13 cellular contexts compared by ENCODE assay signal in the genomic region with DNA sequence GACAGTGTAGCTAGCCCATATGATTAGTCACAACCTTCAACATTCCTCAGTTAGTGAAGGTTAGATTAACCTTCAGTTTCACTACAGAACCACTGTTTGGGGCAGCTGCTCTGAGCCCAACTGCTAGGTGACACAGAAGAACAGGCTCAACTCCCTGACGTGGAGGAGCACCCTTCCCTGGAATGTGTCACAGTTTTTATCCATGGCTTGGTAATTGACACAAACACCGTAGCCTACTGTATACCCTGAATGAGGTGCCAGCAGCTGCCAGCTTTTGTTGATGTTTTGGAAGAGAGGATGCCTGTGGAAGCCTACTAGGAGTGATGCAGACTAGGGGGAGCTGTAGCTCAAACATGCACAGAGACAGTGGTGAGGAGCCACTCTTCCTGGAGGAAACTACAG. TPM values are rescaled to one million over a fixed set of nuclear protein-coding genes. Genes with fewer than 3 reads are reported as not detected.
DNase-seq lines count a peak whose midpoint lies in the region; TF ChIP-seq lines count a peak whose summit lies in the region.
"Had no signal": no experiment of that assay in that cellular context is flagged by ENCODE, and none has a peak within 500 bp of the region (broad histone marks: within the 10 kb centered on the region; RNA-seq: fewer than 3 reads in every experiment).

No MANE protein-coding gene starts in this region.

- no peaks in the 10 kb centered on the region for H3K36me3 ChIP-seq in MG63
- no peaks in the 10 kb centered on the region for H3K36me3 ChIP-seq in mammary epithelial cell (ENCODE audit: insufficient read depth, low read length)

- DNase-seq in Caki2 (ENCODE audit: low read depth) (peak; percentile 19), MG63 (peak; percentile 16), mammary epithelial cell (no peak), midbrain (lab: John Stamatoyannopoulos, UW) (peak; percentile 10), mesothelial cell of epicardium (ENCODE audit: low spot score in 2 of 2, unreplicated experiment in 2 of 2) (no peak), RPMI8226 (no peak), erythroblast (lab: John Stamatoyannopoulos, UW) (no peak)
- DNase-seq in activated effector memory CD4-positive, alpha-beta T cell treated with anti-CD3 and anti-CD28 coated beads, Interleukin-2, amount 50 U/mL, for 16 hours: no peak
- DNase-seq: activated CD8-positive, alpha-beta memory T cell treated with anti-CD3 and anti-CD28 coated beads, Interleukin-2, amount 10 ng/mL, durations not matched to agents 7 days and 5 days; CD4-positive, CD25-positive, alpha-beta regulatory T cell; effector CD4-positive, alpha-beta T cell; NCI-H187 treated with DMSO at 0.1 percent for 48 hours had no signal

- H3K36me3 Mint-ChIP-seq in mesothelial cell of epicardium: no peaks in the 10 kb centered on the region
- H3K36me3 Mint-ChIP-seq: activated CD8-positive, alpha-beta memory T cell treated with anti-CD3 and anti-CD28 coated beads, Interleukin-2, amount 10 ng/mL, durations not matched to agents 7 days and 5 days; CD4-positive, CD25-positive, alpha-beta regulatory T cell had no signal

- dilution Hi-C loops in mammary epithelial cell (cut with HindIII; ENCODE audit: low sequenced_read_pairs): no loop called here

- no peak overlapping the region for H3K27ac Mint-ChIP-seq in mesothelial cell of epicardium
- H3K27ac Mint-ChIP-seq: activated CD8-positive, alpha-beta memory T cell treated with anti-CD3 and anti-CD28 coated beads, Interleukin-2, amount 10 ng/mL, durations not matched to agents 7 days and 5 days; CD4-positive, CD25-positive, alpha-beta regulatory T cell; memory B cell had no signal

- in situ Hi-C loops in Caki2 (cut with HindIII; ENCODE audit: low pct_unique_long_range_greater_than_20kb, low sequenced_read_pairs) (no loop called here), mammary epithelial cell (cut with MboI; ENCODE audit: low sequenced_read_pairs in 2 of 2) (no loop called here)

- no peak overlapping the region for H3K4me2 ChIP-seq in mammary epithelial cell (ENCODE audit: insufficient read depth, low read depth, low read length)

- CTCF ChIA-PET in mammary epithelial cell (lab: Charles Lee; ENCODE audit: low non-redundant PET): interaction anchor here (0.6 kb wide), 1 partner anchor 215 kb away, joined by 5 read pairs; no protein-coding TSS in a partner anchor

- H4K20me1 ChIP-seq in mammary epithelial cell (ENCODE audit: insufficient read depth, low read length): no peaks in the 10 kb centered on the region

- no peak overlapping the region for H3K9ac ChIP-seq in mammary epithelial cell (ENCODE audit: insufficient read depth, low read length)

- H3K9me3 ChIP-seq in MG63: peaks cover 3% of the 10 kb centered on the region; the same call in 1 of the 2 replicates
- H3K9me3 ChIP-seq in mammary epithelial cell (replicated peaks; ENCODE audit: insufficient read depth, low read length): no peaks in the 10 kb centered on the region

- no peak overlapping the region for H3K27ac ChIP-seq in mammary epithelial cell (ENCODE audit: insufficient read depth, low read depth, low read length)

- H3K79me2 ChIP-seq in mammary epithelial cell (ENCODE audit: insufficient read depth, low read length): no peaks in the 10 kb centered on the region

- H3K27me3 Mint-ChIP-seq in mesothelial cell of epicardium (ENCODE audit: low read depth): peaks cover 3% of the 10 kb centered on the region
- H3K27me3 Mint-ChIP-seq: memory B cell had no signal

- 88% methylated on average over 2 of the region's 2 CpGs for WGBS in mammary epithelial cell (ENCODE audit: low coverage, missing lambda C conversion rate)

- intact Hi-C loops in mammary epithelial cell (cut with micrococcal nuclease): no loop called here

- no peak overlapping the region for H3K4me3 Mint-ChIP-seq in mesothelial cell of epicardium
- H3K4me3 Mint-ChIP-seq: activated CD8-positive, alpha-beta memory T cell treated with anti-CD3 and anti-CD28 coated beads, Interleukin-2, amount 10 ng/mL, durations not matched to agents 7 days and 5 days; CD4-positive, CD25-positive, alpha-beta regulatory T cell; memory B cell had no signal

- H3K9me3 Mint-ChIP-seq in mesothelial cell of epicardium: no peaks in the 10 kb centered on the region
- H3K9me3 Mint-ChIP-seq: memory B cell had no signal

- peak overlapping the region; percentile 14 for H2AFZ ChIP-seq in mammary epithelial cell (ENCODE audit: low read depth, low read length)

- H3K4me3 ChIP-seq in MG63: no peak overlapping the region
- no peak overlapping the region for H3K4me3 ChIP-seq in mammary epithelial cell (replicated peaks in 1 of 3; ENCODE audit: insufficient read depth in 1 of 3, low read depth in 2 of 3, low read length in 3 of 3)

- peaks cover 9% of the 10 kb centered on the region for H3K4me1 ChIP-seq in mammary epithelial cell (ENCODE audit: insufficient read depth, low read length)

- BruUV-seq in mammary epithelial cell (replicated peaks; lab: Mats Ljungman, UMichigan): no TSS peak

- H3K4me1 Mint-ChIP-seq in mesothelial cell of epicardium: peaks cover under 1% of the 10 kb centered on the region
- H3K4me1 Mint-ChIP-seq: activated CD8-positive, alpha-beta memory T cell treated with anti-CD3 and anti-CD28 coated beads, Interleukin-2, amount 10 ng/mL, durations not matched to agents 7 days and 5 days; CD4-positive, CD25-positive, alpha-beta regulatory T cell had no signal

- H3K27me3 ChIP-seq in MG63: no peaks in the 10 kb centered on the region
- no peaks in the 10 kb centered on the region for H3K27me3 ChIP-seq in mammary epithelial cell (ENCODE audit: insufficient read depth, low read length)

- TF ChIP-seq POLR2A in erythroblast (IDR thresholded peaks at IDR 0.05; ENCODE audit: low read length): no peak

- TF ChIP-seq CTCF in mammary epithelial cell (conservative IDR thresholded peaks at IDR 0.05 in 1 of 2, IDR thresholded peaks at IDR 0.05 in 1 of 2; ENCODE audit: extremely low read depth in 1 of 2, insufficient read depth in 1 of 2, low read depth in 1 of 2, low read length in 2 of 2) (peak in 1 of 2 donors; percentile 4), mesothelial cell of epicardium (IDR thresholded peaks at IDR 0.05; ENCODE audit: unreplicated experiment) (no peak)

RNA-seq across cellular contexts. Expression of a gene that starts 56.6 kb away (rescaled TPM):
- total RNA-seq in Caki2 (2014; rRNA removed; shearing (Covaris generic); ENCODE audit: low replicate concordance): not detected in 2 replicates
- not detected in 2 replicates for total RNA-seq in MG63 (2014; rRNA removed; shearing (Covaris generic); ENCODE audit: low replicate concordance)
- under 1 TPM in 1 of 2 donors, not detected in 1; 0.17 TPM for total RNA-seq in mammary epithelial cell
- 0.01 TPM for polyA plus RNA-seq in mammary epithelial cell
- polyA minus RNA-seq in mammary epithelial cell: not detected
- not detected in 3 replicates for total RNA-seq in mesothelial cell of epicardium
- total RNA-seq: activated CD8-positive, alpha-beta memory T cell treated with anti-CD3 and anti-CD28 coated beads, Interleukin-2, amount 10 ng/mL, durations not matched to agents 7 days and 5 days had no signal

Comparison
In these comparisons a context has a peak if more than half of its experiments do, and no peak if none do; other contexts are left out.
1. DNase-seq: peak in Caki2 (single experiment), MG63 (single experiment) and midbrain (single experiment); none in mammary epithelial cell (single experiment), activated effector memory CD4-positive, alpha-beta T cell treated with anti-CD3 and anti-CD28 coated beads, Interleukin-2, amount 50 U/mL, for 16 hours (single experiment), mesothelial cell of epicardium (0 of 2), RPMI8226 (single experiment) and erythroblast (0 of 2).